Comparison of ENCODE assay signal across 16 cellular contexts in genomic region chr4:97395980-97396562, GRCh38.
"Had no signal": no experiment of that assay in that cellular context is flagged by ENCODE, and none has a peak within 500 bp of the region (broad histone marks: within the 10 kb centered on the region; RNA-seq: fewer than 3 reads in every experiment).

No MANE protein-coding gene starts in this region.

- H3K4me1 Mint-ChIP-seq: activated T-helper 17 cell treated with anti-CD3 and anti-CD28 coated beads, Interleukin-2, amount 50 U/mL, for 72 hours; memory B cell; nephron had no signal

- H3K27ac Mint-ChIP-seq: activated naive CD4-positive, alpha-beta T cell treated with anti-CD3 and anti-CD28 coated beads for 36 hours; activated T-helper 17 cell treated with anti-CD3 and anti-CD28 coated beads, Interleukin-2, amount 50 U/mL, for 72 hours; effector memory CD8-positive, alpha-beta T cell; memory B cell; nephron; T-helper 2 cell treated with Interferon-gamma antibody and Interleukin-4, amounts not matched to agents 5 μg/mL and 100 μg/mL, for 36 hours had no signal

- H3K36me3 Mint-ChIP-seq: memory B cell had no signal

- DNase-seq: activated CD4-positive, CD25-positive, alpha-beta regulatory T cell treated with anti-CD3 and anti-CD28 coated beads, Interleukin-2, amount 50 U/mL, for 72 hours; activated naive CD4-positive, alpha-beta T cell treated with anti-CD3 and anti-CD28 coated beads for 36 hours; activated T-cell treated with anti-CD3 and anti-CD28 coated beads for 4 hours; dermis blood vessel endothelial cell; effector memory CD8-positive, alpha-beta T cell; gastrocnemius medialis; left lung; psoas muscle; right lobe of liver; stomach; testis; upper lobe of right lung had no signal

- ATAC-seq: activated T-helper 17 cell treated with anti-CD3 and anti-CD28 coated beads, Interleukin-2, amount 50 U/mL, for 72 hours; effector memory CD8-positive, alpha-beta T cell; gastrocnemius medialis; left lung; psoas muscle; right lobe of liver; upper lobe of right lung had no signal

- H3K4me3 Mint-ChIP-seq: activated naive CD4-positive, alpha-beta T cell treated with anti-CD3 and anti-CD28 coated beads for 36 hours; activated T-helper 17 cell treated with anti-CD3 and anti-CD28 coated beads, Interleukin-2, amount 50 U/mL, for 72 hours; effector memory CD8-positive, alpha-beta T cell; memory B cell; nephron; T-helper 2 cell treated with Interferon-gamma antibody and Interleukin-4, amounts not matched to agents 5 μg/mL and 100 μg/mL, for 36 hours had no signal

- H3K27me3 Mint-ChIP-seq: activated T-helper 17 cell treated with anti-CD3 and anti-CD28 coated beads, Interleukin-2, amount 50 U/mL, for 72 hours; effector memory CD8-positive, alpha-beta T cell; memory B cell had no signal
